ENCODE assay signal across 30 cellular contexts in the genomic region with DNA sequence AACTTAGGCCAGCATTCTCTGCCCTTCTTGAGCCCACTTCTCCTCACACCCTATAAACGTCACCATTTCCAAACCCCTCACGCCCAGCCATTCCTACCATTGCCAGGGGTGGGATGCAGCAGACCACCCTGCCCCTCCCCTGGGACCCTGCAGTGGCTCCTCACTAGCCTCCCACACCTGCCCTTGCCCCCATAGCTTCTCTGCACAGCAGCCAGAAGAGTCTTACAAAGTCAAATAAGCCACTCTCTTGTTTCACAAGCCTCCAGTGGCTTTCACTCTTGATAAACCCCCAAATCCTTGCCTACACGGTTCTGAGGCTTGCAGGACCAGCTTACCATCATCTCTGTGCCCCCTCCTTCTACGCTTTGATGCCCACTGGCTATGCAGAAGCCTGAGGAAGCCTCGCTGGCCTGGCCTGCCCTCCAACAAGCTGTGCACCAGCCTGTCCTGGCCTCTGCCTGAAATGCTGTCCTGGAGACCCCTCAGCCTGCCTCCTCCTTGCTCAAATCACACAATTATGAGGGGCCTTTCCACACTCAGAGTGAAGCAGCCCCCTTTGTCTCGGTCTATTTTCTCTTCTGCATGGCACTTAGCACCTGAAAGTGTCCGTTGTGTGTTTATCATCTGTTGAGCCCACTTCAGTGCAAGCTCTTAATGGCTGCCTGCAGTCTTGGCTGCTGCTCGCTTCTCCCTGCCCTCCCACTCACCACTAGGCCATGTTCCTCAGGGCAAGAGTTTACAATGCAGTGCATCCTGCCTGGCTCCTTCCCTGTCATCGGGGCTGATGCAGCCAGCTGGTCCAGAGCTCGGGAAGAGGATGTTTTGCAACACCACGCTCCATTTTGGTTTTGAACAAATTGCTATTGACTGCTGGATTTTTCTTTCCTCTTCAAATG.
DNase-seq lines count a peak whose midpoint lies in the region; ATAC-seq and TF ChIP-seq lines count a peak whose summit lies in the region.
"Had no signal": no experiment of that assay in that cellular context is flagged by ENCODE, and none has a peak within 500 bp of the region (broad histone marks: within the 10 kb centered on the region; RNA-seq: fewer than 3 reads in every experiment).

No MANE protein-coding gene starts in this region.

- no peak for TF ChIP-seq EP300 in suprapubic skin (IDR thresholded peaks at IDR 0.05)

- H3K36me3 ChIP-seq in cardiac muscle cell (no peaks in the 10 kb centered on the region), right lobe of liver (no peaks in the 10 kb centered on the region), suprapubic skin (no peaks in the 10 kb centered on the region), mucosa of descending colon (ENCODE audit: low read depth) (no peaks in the 10 kb centered on the region)
- H3K36me3 ChIP-seq: gastrocnemius medialis, left lung, tibial artery had no signal

- no peaks in the 10 kb centered on the region for H3K9me3 Mint-ChIP-seq in activated CD8-positive, alpha-beta memory T cell treated with anti-CD3 and anti-CD28 coated beads, Interleukin-2, amount 10 ng/mL, durations not matched to agents 7 days and 5 days (ENCODE audit: low read depth)
- no peaks in the 10 kb centered on the region for H3K9me3 Mint-ChIP-seq in activated T-helper 17 cell treated with anti-CD3 and anti-CD28 coated beads, Interleukin-2, amount 50 U/mL, for 72 hours
- H3K9me3 Mint-ChIP-seq: activated CD8-positive, alpha-beta T cell treated with anti-CD3 and anti-CD28 coated beads for 36 hours; CD4-positive, alpha-beta T cell; immature natural killer cell; natural killer cell treated with Interleukin-12 subunit alpha and Interleukin-12 subunit beta and Interleukin-15 and Interleukin-18, amount 100 ng/mL, for 72 hours; stimulated activated naive CD8-positive, alpha-beta T cell treated with anti-CD3 and anti-CD28 coated beads, Interleukin-15, Interleukin-2, amounts not matched to agents 100 ng/mL and 50 ng/mL, for 24 hours had no signal

- TF ChIP-seq CTCF in cardiac muscle cell (IDR thresholded peaks at IDR 0.05; ENCODE audit: low read depth, low read length) (no peak), right lobe of liver (IDR thresholded peaks at IDR 0.05) (no peak), suprapubic skin (IDR thresholded peaks at IDR 0.05) (no peak), mucosa of descending colon (IDR thresholded peaks at IDR 0.05) (no peak)

- no peak overlapping the region for H3K27ac Mint-ChIP-seq in activated CD8-positive, alpha-beta memory T cell treated with anti-CD3 and anti-CD28 coated beads, Interleukin-2, amount 10 ng/mL, durations not matched to agents 7 days and 5 days
- H3K27ac Mint-ChIP-seq in activated T-helper 17 cell treated with anti-CD3 and anti-CD28 coated beads, Interleukin-2, amount 50 U/mL, for 72 hours: no peak overlapping the region
- H3K27ac Mint-ChIP-seq: activated CD8-positive, alpha-beta T cell treated with anti-CD3 and anti-CD28 coated beads for 36 hours; CD4-positive, alpha-beta T cell; immature natural killer cell; natural killer cell treated with Interleukin-12 subunit alpha and Interleukin-12 subunit beta and Interleukin-15 and Interleukin-18, amount 100 ng/mL, for 72 hours; stimulated activated naive CD8-positive, alpha-beta T cell treated with anti-CD3 and anti-CD28 coated beads, Interleukin-15, Interleukin-2, amounts not matched to agents 100 ng/mL and 50 ng/mL, for 24 hours had no signal

- TF ChIP-seq POLR2A in right lobe of liver (IDR thresholded peaks at IDR 0.05): no peak
- TF ChIP-seq POLR2A in suprapubic skin (IDR thresholded peaks at IDR 0.05): no peak

- H3K27me3 ChIP-seq in cardiac muscle cell: no peaks in the 10 kb centered on the region
- H3K27me3 ChIP-seq in right lobe of liver: no peaks in the 10 kb centered on the region
- H3K27me3 ChIP-seq in suprapubic skin: no peaks in the 10 kb centered on the region
- H3K27me3 ChIP-seq: gastrocnemius medialis, left lung, tibial artery had no signal

- no peaks in the 10 kb centered on the region for H3K27me3 Mint-ChIP-seq in activated CD8-positive, alpha-beta memory T cell treated with anti-CD3 and anti-CD28 coated beads, Interleukin-2, amount 10 ng/mL, durations not matched to agents 7 days and 5 days
- H3K27me3 Mint-ChIP-seq in activated T-helper 17 cell treated with anti-CD3 and anti-CD28 coated beads, Interleukin-2, amount 50 U/mL, for 72 hours: peaks cover 3% of the 10 kb centered on the region

- intact Hi-C loops in left ventricle myocardium superior (cut with micrococcal nuclease) (no loop called here), right lobe of liver (cut with DNase I) (loop anchor here in 1 of 2 donors (10.0 kb wide), 1 partner anchor 107 kb away; no protein-coding TSS in a partner anchor), mucosa of descending colon (cut with DNase I, micrococcal nuclease) (no loop called here)

- H3K36me3 Mint-ChIP-seq in activated CD8-positive, alpha-beta memory T cell treated with anti-CD3 and anti-CD28 coated beads, Interleukin-2, amount 10 ng/mL, durations not matched to agents 7 days and 5 days: no peaks in the 10 kb centered on the region
- no peaks in the 10 kb centered on the region for H3K36me3 Mint-ChIP-seq in activated T-helper 17 cell treated with anti-CD3 and anti-CD28 coated beads, Interleukin-2, amount 50 U/mL, for 72 hours (ENCODE audit: low read depth)
- H3K36me3 Mint-ChIP-seq: immature natural killer cell; natural killer cell treated with Interleukin-12 subunit alpha and Interleukin-12 subunit beta and Interleukin-15 and Interleukin-18, amount 100 ng/mL, for 72 hours had no signal

- H3K4me3 ChIP-seq in cardiac muscle cell (no peak overlapping the region), right lobe of liver (no peak overlapping the region), suprapubic skin (no peak overlapping the region), mucosa of descending colon (no peak overlapping the region)
- H3K4me3 ChIP-seq: gastrocnemius medialis, GM23248, left lung, tibial artery had no signal

- peak; percentile 24 to 67 for DNase-seq in cardiac muscle cell (ENCODE audit: low read depth in 1 of 2, low spot score in 1 of 2)
- DNase-seq in left ventricle myocardium superior: no peak
- DNase-seq in NCI-H1092 (lab: John Stamatoyannopoulos, UW): peak; percentile 32
- DNase-seq in right lobe of liver: no peak
- DNase-seq in suprapubic skin (ENCODE audit: low spot score in 2 of 2): peak; percentile 41 to 53
- no peak for DNase-seq in mucosa of descending colon
- DNase-seq in activated CD8-positive, alpha-beta memory T cell treated with anti-CD3 and anti-CD28 coated beads, Interleukin-2, amount 10 ng/mL, durations not matched to agents 7 days and 5 days: no peak
- DNase-seq: activated CD4-positive, CD25-positive, alpha-beta regulatory T cell treated with anti-CD3 and anti-CD28 coated beads, Interleukin-2, amount 50 U/mL, for 72 hours; activated CD8-positive, alpha-beta T cell treated with anti-CD3 and anti-CD28 coated beads for 36 hours; activated gamma-delta T cell; CD4-positive, alpha-beta T cell; effector CD8-positive, alpha-beta T cell; gastrocnemius medialis; GM23248; hippocampal formation; immature natural killer cell; KG1; left lung; NCI-H187; NCI-H446; right cardiac atrium; stimulated activated CD4-positive, alpha-beta T cell treated with anti-CD3 and anti-CD28 coated beads, Interleukin-4, amount 100 ng/mL, for 4 hours; T-helper 1 cell had no signal

- ATAC-seq in left ventricle myocardium superior (no peak), right lobe of liver (peak; percentile 14 to 54 (median 42)), mucosa of descending colon (no peak)
- no peak for ATAC-seq in activated CD8-positive, alpha-beta memory T cell treated with anti-CD3 and anti-CD28 coated beads, Interleukin-2, amount 10 ng/mL, durations not matched to agents 7 days and 5 days
- ATAC-seq in activated T-helper 17 cell treated with anti-CD3 and anti-CD28 coated beads, Interleukin-2, amount 50 U/mL, for 72 hours (replicated peaks): no peak
- ATAC-seq: activated CD8-positive, alpha-beta T cell treated with anti-CD3 and anti-CD28 coated beads for 36 hours; esophagus mucosa; gastrocnemius medialis; left lung; Panc1 had no signal

- H3K9me3 ChIP-seq in cardiac muscle cell (ENCODE audit: low read depth): no peaks in the 10 kb centered on the region
- H3K9me3 ChIP-seq in right lobe of liver: no peaks in the 10 kb centered on the region
- H3K9me3 ChIP-seq in suprapubic skin: no peaks in the 10 kb centered on the region
- no peaks in the 10 kb centered on the region for H3K9me3 ChIP-seq in mucosa of descending colon
- H3K9me3 ChIP-seq: gastrocnemius medialis, left lung, tibial artery had no signal

- H3K27ac ChIP-seq in cardiac muscle cell: no peak overlapping the region
- H3K27ac ChIP-seq in right lobe of liver: no peak overlapping the region
- no peak overlapping the region for H3K27ac ChIP-seq in suprapubic skin
- H3K27ac ChIP-seq: gastrocnemius medialis, GM23248, left lung, parathyroid adenoma, tibial artery had no signal

- peaks cover 22% of the 10 kb centered on the region for H3K4me1 ChIP-seq in cardiac muscle cell (ENCODE audit: low read depth)
- no peaks in the 10 kb centered on the region for H3K4me1 ChIP-seq in right lobe of liver
- H3K4me1 ChIP-seq in suprapubic skin: peaks cover 27% of the 10 kb centered on the region
- peaks cover 8% of the 10 kb centered on the region for H3K4me1 ChIP-seq in mucosa of descending colon (ENCODE audit: low read depth)
- H3K4me1 ChIP-seq: gastrocnemius medialis, left lung, parathyroid adenoma, tibial artery had no signal

- H3K4me3 Mint-ChIP-seq in activated CD8-positive, alpha-beta memory T cell treated with anti-CD3 and anti-CD28 coated beads, Interleukin-2, amount 10 ng/mL, durations not matched to agents 7 days and 5 days: no peak overlapping the region
- H3K4me3 Mint-ChIP-seq in activated T-helper 17 cell treated with anti-CD3 and anti-CD28 coated beads, Interleukin-2, amount 50 U/mL, for 72 hours: no peak overlapping the region
- H3K4me3 Mint-ChIP-seq: activated CD8-positive, alpha-beta T cell treated with anti-CD3 and anti-CD28 coated beads for 36 hours; CD4-positive, alpha-beta T cell; immature natural killer cell; natural killer cell treated with Interleukin-12 subunit alpha and Interleukin-12 subunit beta and Interleukin-15 and Interleukin-18, amount 100 ng/mL, for 72 hours; stimulated activated naive CD8-positive, alpha-beta T cell treated with anti-CD3 and anti-CD28 coated beads, Interleukin-15, Interleukin-2, amounts not matched to agents 100 ng/mL and 50 ng/mL, for 24 hours had no signal

- 54% methylated on average over 8 of the region's 11 CpGs for WGBS in right lobe of liver (ENCODE audit: insufficient coverage, low coverage, low lambda C conversion rate, missing lambda C conversion rate)
- WGBS in suprapubic skin: 74% methylated on average over 11 of the region's 11 CpGs

- H3K4me1 Mint-ChIP-seq in activated CD8-positive, alpha-beta memory T cell treated with anti-CD3 and anti-CD28 coated beads, Interleukin-2, amount 10 ng/mL, durations not matched to agents 7 days and 5 days: no peaks in the 10 kb centered on the region
- H3K4me1 Mint-ChIP-seq in activated T-helper 17 cell treated with anti-CD3 and anti-CD28 coated beads, Interleukin-2, amount 50 U/mL, for 72 hours: no peaks in the 10 kb centered on the region
- H3K4me1 Mint-ChIP-seq: immature natural killer cell had no signal

- CTCF ChIA-PET in activated CD8-positive, alpha-beta memory T cell treated with anti-CD3 and anti-CD28 coated beads, Interleukin-2, amount 10 ng/mL, durations not matched to agents 7 days and 5 days (lab: Charles Lee): no interaction called here

Comparison
In these comparisons a context has a peak if more than half of its experiments do, and no peak if none do; other contexts are left out.
1. DNase-seq: peak in cardiac muscle cell (2 of 2), NCI-H1092 (single experiment) and suprapubic skin (2 of 2); none in left ventricle myocardium superior (single experiment), right lobe of liver (0 of 3), mucosa of descending colon (0 of 3) and activated CD8-positive, alpha-beta memory T cell treated with anti-CD3 and anti-CD28 coated beads, Interleukin-2, amount 10 ng/mL, durations not matched to agents 7 days and 5 days (single experiment).
2. ATAC-seq: peak in right lobe of liver (4 of 4); none in left ventricle myocardium superior (single experiment), mucosa of descending colon (single experiment), activated CD8-positive, alpha-beta memory T cell treated with anti-CD3 and anti-CD28 coated beads, Interleukin-2, amount 10 ng/mL, durations not matched to agents 7 days and 5 days (single experiment) and activated T-helper 17 cell treated with anti-CD3 and anti-CD28 coated beads, Interleukin-2, amount 50 U/mL, for 72 hours (single experiment).